In the genomic region with DNA sequence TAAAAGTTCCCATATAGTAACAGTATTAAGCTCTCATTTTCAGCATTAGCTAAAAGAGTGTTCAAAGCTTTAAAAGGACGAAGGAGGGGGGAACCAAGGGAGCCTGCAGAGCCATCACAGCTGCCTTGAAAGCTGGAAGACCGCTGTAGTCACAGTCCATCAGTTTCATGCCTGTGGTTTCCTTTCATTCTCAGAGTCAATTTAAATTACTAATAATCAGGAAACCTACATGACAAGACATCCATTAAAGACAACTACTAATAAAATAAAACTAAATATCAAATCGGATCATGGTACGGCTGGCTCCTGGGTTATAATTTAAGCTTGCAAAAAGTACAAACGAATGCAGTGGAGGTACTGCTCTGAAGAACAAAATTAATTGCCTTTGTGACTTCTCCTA, we compare ENCODE assay signal across 26 cellular contexts.
DNase-seq lines count a peak whose midpoint lies in the region; ATAC-seq and TF ChIP-seq lines count a peak whose summit lies in the region.
"Had no signal": no experiment of that assay in that cellular context is flagged by ENCODE, and none has a peak within 500 bp of the region (broad histone marks: within the 10 kb centered on the region; RNA-seq: fewer than 3 reads in every experiment).

No MANE protein-coding gene starts in this region.

- H3K9ac ChIP-seq in OCI-LY1 (ENCODE audit: low read length) = no peak overlapping the region

- ATAC-seq in GM19438 (IDR thresholded peaks at IDR 0.05; ENCODE audit: low read depth, unreplicated experiment) (peak; percentile 69), naive B cell (ENCODE audit: low read depth in 2 of 2) (peak; percentile 54 to 60), GM19035 (IDR thresholded peaks at IDR 0.05; ENCODE audit: unreplicated experiment) (no peak), omental fat pad (ENCODE audit: low FRiP score) (no peak)
- ATAC-seq: activated CD8-positive, alpha-beta T cell treated with anti-CD3 and anti-CD28 coated beads for 36 hours; gastrocnemius medialis; naive thymus-derived CD4-positive, alpha-beta T cell; right cardiac atrium; Right ventricle myocardium inferior had no signal

- H3K4me2 ChIP-seq in OCI-LY1 (ENCODE audit: low read length) = peak overlapping the region; percentile 6; the same call in 1 of the 2 replicates

- H3K4me3 ChIP-seq in OCI-LY1 (ENCODE audit: low read depth, low read length, poor library complexity, severe bottlenecking) = no peak overlapping the region
- H3K4me3 ChIP-seq: esophagus muscularis mucosa, gastrocnemius medialis, ovary had no signal

- H3K79me2 ChIP-seq in OCI-LY1 (ENCODE audit: insufficient read depth, low read length) = no peaks in the 10 kb centered on the region

- no peak overlapping the region for H2AFZ ChIP-seq in OCI-LY1 (ENCODE audit: low read length)

- no peaks in the 10 kb centered on the region for H3K36me3 ChIP-seq in OCI-LY1 (ENCODE audit: insufficient read depth, low read length)
- H3K36me3 ChIP-seq: esophagus muscularis mucosa, gastrocnemius medialis, ovary had no signal

- H3K4me1 ChIP-seq in OCI-LY1 (ENCODE audit: insufficient read depth, low read length, severe bottlenecking) = peaks cover 15% of the 10 kb centered on the region
- H3K4me1 ChIP-seq: esophagus muscularis mucosa, gastrocnemius medialis had no signal

- H3K27me3 ChIP-seq in OCI-LY1 (ENCODE audit: insufficient read depth, low read length) = no peaks in the 10 kb centered on the region
- H3K27me3 ChIP-seq: esophagus muscularis mucosa, gastrocnemius medialis, ovary had no signal

- peak; percentile 11 for DNase-seq in EH (ENCODE audit: low read depth)
- no peak for DNase-seq in naive B cell
- no peak for DNase-seq in ureter (ENCODE audit: low spot score)
- DNase-seq in omental fat pad (ENCODE audit: low spot score) = no peak
- DNase-seq in activated CD4-positive, alpha-beta T cell treated with anti-CD3 and anti-CD28 coated beads, Interleukin-2, amount 10 ng/mL, durations not matched to agents 7 days and 5 days = no peak
- DNase-seq: activated CD8-positive, alpha-beta T cell treated with anti-CD3 and anti-CD28 coated beads for 36 hours; activated gamma-delta T cell; activated T-cell treated with anti-CD3 and anti-CD28 coated beads for 4 hours; C1 segment of cervical spinal cord; gastrocnemius medialis; HCEC 1CT; islet precursor cell; KG1; naive thymus-derived CD4-positive, alpha-beta T cell; NCI-H187; ovary; right cardiac atrium; stimulated activated CD4-positive, alpha-beta T cell treated with anti-CD3 and anti-CD28 coated beads, Interleukin-12 subunit alpha, Interleukin-12 subunit beta, amount 100 ng/mL, for 4 hours; SW 1271 had no signal

- no peaks in the 10 kb centered on the region for H4K20me1 ChIP-seq in OCI-LY1 (ENCODE audit: insufficient read depth, low read length)

- H3K9me3 Mint-ChIP-seq in naive B cell = peaks cover 0 to 25% (median 17%) of the 10 kb centered on the region in 7 donors
- H3K9me3 Mint-ChIP-seq in activated CD4-positive, alpha-beta T cell treated with anti-CD3 and anti-CD28 coated beads, Interleukin-2, amount 10 ng/mL, durations not matched to agents 7 days and 5 days = peaks cover 15% of the 10 kb centered on the region
- H3K9me3 Mint-ChIP-seq: type B pancreatic cell had no signal

- H3K9me2 ChIP-seq in OCI-LY1 (ENCODE audit: low read depth, low read length) = no peaks in the 10 kb centered on the region

- H3K4me3 Mint-ChIP-seq in naive B cell = peak overlapping the region in 3 of 8 donors; percentile 10 to 55 (median 47)
- no peak overlapping the region for H3K4me3 Mint-ChIP-seq in activated CD4-positive, alpha-beta T cell treated with anti-CD3 and anti-CD28 coated beads, Interleukin-2, amount 10 ng/mL, durations not matched to agents 7 days and 5 days
- H3K4me3 Mint-ChIP-seq: activated CD8-positive, alpha-beta T cell treated with anti-CD3 and anti-CD28 coated beads for 36 hours; brain; naive thymus-derived CD4-positive, alpha-beta T cell; type B pancreatic cell had no signal

- peaks cover 20 to 25% (median 22%) of the 10 kb centered on the region in 3 donors for H3K4me1 Mint-ChIP-seq in naive B cell
- no peaks in the 10 kb centered on the region for H3K4me1 Mint-ChIP-seq in activated CD4-positive, alpha-beta T cell treated with anti-CD3 and anti-CD28 coated beads, Interleukin-2, amount 10 ng/mL, durations not matched to agents 7 days and 5 days

- POLR2A ChIA-PET in activated CD4-positive, alpha-beta T cell treated with anti-CD3 and anti-CD28 coated beads, Interleukin-2, amount 10 ng/mL, durations not matched to agents 7 days and 5 days (lab: Charles Lee) = no interaction called here

- H3K36me3 Mint-ChIP-seq in naive B cell = peaks cover 7 to 15% of the 10 kb centered on the region in 2 donors
- H3K36me3 Mint-ChIP-seq in activated CD4-positive, alpha-beta T cell treated with anti-CD3 and anti-CD28 coated beads, Interleukin-2, amount 10 ng/mL, durations not matched to agents 7 days and 5 days (ENCODE audit: low read depth) = peaks cover 5% of the 10 kb centered on the region

- H3K27ac Mint-ChIP-seq in naive B cell = peak overlapping the region in 1 of 6 donors; percentile 30
- no peak overlapping the region for H3K27ac Mint-ChIP-seq in activated CD4-positive, alpha-beta T cell treated with anti-CD3 and anti-CD28 coated beads, Interleukin-2, amount 10 ng/mL, durations not matched to agents 7 days and 5 days
- H3K27ac Mint-ChIP-seq: activated CD8-positive, alpha-beta T cell treated with anti-CD3 and anti-CD28 coated beads for 36 hours; brain; naive thymus-derived CD4-positive, alpha-beta T cell; type B pancreatic cell had no signal

- CTCF ChIA-PET in activated CD4-positive, alpha-beta T cell treated with anti-CD3 and anti-CD28 coated beads, Interleukin-2, amount 10 ng/mL, durations not matched to agents 7 days and 5 days (lab: Charles Lee) = no interaction called here

- no peaks in the 10 kb centered on the region for H3K27me3 Mint-ChIP-seq in naive B cell
- no peaks in the 10 kb centered on the region for H3K27me3 Mint-ChIP-seq in activated CD4-positive, alpha-beta T cell treated with anti-CD3 and anti-CD28 coated beads, Interleukin-2, amount 10 ng/mL, durations not matched to agents 7 days and 5 days
- H3K27me3 Mint-ChIP-seq: activated CD8-positive, alpha-beta T cell treated with anti-CD3 and anti-CD28 coated beads for 36 hours; naive thymus-derived CD4-positive, alpha-beta T cell had no signal

- TF ChIP-seq CTCF in OCI-LY1 (IDR thresholded peaks at IDR 0.05; ENCODE audit: low read length) (no peak), omental fat pad (IDR thresholded peaks at IDR 0.05) (no peak)

- H3K9me3 ChIP-seq in OCI-LY1 (ENCODE audit: low read length) = no peaks in the 10 kb centered on the region; the same call in 1 of the 2 replicates
- H3K9me3 ChIP-seq: esophagus muscularis mucosa, gastrocnemius medialis, ovary had no signal

- H3F3A ChIP-seq in OCI-LY1 (ENCODE audit: insufficient read depth, low read length) = no peaks in the 10 kb centered on the region

- H3K27ac ChIP-seq in OCI-LY1 (ENCODE audit: low read depth, low read length, poor library complexity, severe bottlenecking) = peak overlapping the region; percentile 36
- H3K27ac ChIP-seq: esophagus muscularis mucosa, gastrocnemius medialis, ovary had no signal

Comparison
In these comparisons a context has a peak if more than half of its experiments do, and no peak if none do; other contexts are left out.
1. ATAC-seq: peak in GM19438 (single experiment) and naive B cell (2 of 2); none in GM19035 (single experiment) and omental fat pad (single experiment).